In genomic region chr5:14946813-14947640, GRCh38 we compare ENCODE assay signal across 8 cellular contexts.
A peak's percentile ranks its signal among the peaks of the same experiment; 100 is the strongest.
DNase-seq lines count a peak whose midpoint lies in the region; TF ChIP-seq lines count a peak whose summit lies in the region.

No MANE protein-coding gene starts in this region.

- H3K4me1 ChIP-seq in HEK293 (ENCODE audit: control insufficient read depth, insufficient read depth, low read length), result no peaks in the 10 kb centered on the region
- H3K4me1 ChIP-seq in sigmoid colon, result no peaks in the 10 kb centered on the region

- TF ChIP-seq POLR2A in sigmoid colon (IDR thresholded peaks at IDR 0.05), result no peak

- H3K36me3 ChIP-seq in HEK293 (ENCODE audit: control insufficient read depth in 2 of 2, insufficient read depth in 1 of 2, low read length in 2 of 2), result no peaks in the 10 kb centered on the region
- H3K36me3 ChIP-seq in sigmoid colon, result no peaks in the 10 kb centered on the region

- peaks cover 3 to 4% (median 4%) of the 10 kb centered on the region in 3 donors for H3K27me3 Mint-ChIP-seq in immature natural killer cell (ENCODE audit: low read depth in 3 of 3)

- TF ChIP-seq EP300 in sigmoid colon (IDR thresholded peaks at IDR 0.05), result no peak

- peak in 5 of 6 experiments; percentile 13 to 55 (median 25) for DNase-seq in stimulated activated naive CD4-positive, alpha-beta T cell (lab: John Stamatoyannopoulos, UW)
- no peak for DNase-seq in stimulated activated naive CD4-positive, alpha-beta T cell treated with Interleukin-2 at 50 U/mL for 16 hours (lab: John Stamatoyannopoulos, UW)
- DNase-seq in NCI-H2196 treated with DMSO at 0.1 percent for 48 hours (lab: John Stamatoyannopoulos, UW; ENCODE audit: unreplicated experiment), result peak; percentile 2
- DNase-seq in activated gamma-delta T cell treated with anti-CD3 and anti-CD28 coated beads, Interleukin-2, amount 50 U/mL, for 16 hours (ENCODE audit: low read depth), result peak; percentile 10
- peak; percentile 9 to 36 (median 11) for DNase-seq in immature natural killer cell
- DNase-seq in sigmoid colon, result no peak
- DNase-seq in GF-D8 (lab: John Stamatoyannopoulos, UW), result no peak

- no peaks in the 10 kb centered on the region for H3K9me3 ChIP-seq in HEK293 (ENCODE audit: control insufficient read depth, insufficient read depth, low read depth, low read length)
- no peaks in the 10 kb centered on the region for H3K9me3 ChIP-seq in sigmoid colon

- no peaks in the 10 kb centered on the region for H3K27me3 ChIP-seq in sigmoid colon

- no peak overlapping the region for H3K4me3 Mint-ChIP-seq in immature natural killer cell

- POLR2A ChIA-PET in HEK293 (lab: Yijun Ruan, JAX), result no interaction called here

- no peak overlapping the region for H3K27ac ChIP-seq in HEK293 (ENCODE audit: extremely low read depth, low read depth, low read length)
- no peak overlapping the region for H3K27ac ChIP-seq in sigmoid colon

- intact Hi-C loops in sigmoid colon (cut with DNase I), result no loop called here

- WGBS in sigmoid colon, 2 donors, result 12 to 27% methylated on average over 4 of the region's 4 CpGs

- H3K36me3 Mint-ChIP-seq in immature natural killer cell, result no peaks in the 10 kb centered on the region

- TF ChIP-seq CTCF in HEK293 (tag by site-specific recombination; IDR thresholded peaks at IDR 0.05), result peak; percentile 39; the same call in 1 of the 2 replicates
- TF ChIP-seq CTCF in sigmoid colon (IDR thresholded peaks at IDR 0.05), result no peak

- CTCF ChIA-PET in HEK293 (lab: Yijun Ruan, JAX), result interaction anchor here (0.6 to 2.9 kb wide), 9 partner anchors 10 to 222 kb away, joined by 3 to 11 read pairs (median 3); no protein-coding TSS in a partner anchor

- H3K27ac Mint-ChIP-seq in immature natural killer cell, result no peak overlapping the region

- H3K4me1 Mint-ChIP-seq in immature natural killer cell, result no peaks in the 10 kb centered on the region

- H3K9me3 Mint-ChIP-seq in immature natural killer cell, result no peaks in the 10 kb centered on the region

- H3K4me3 ChIP-seq in HEK293 (ENCODE audit: low read depth, low read length) (no peak overlapping the region), sigmoid colon (no peak overlapping the region)

TF ChIP-seq in HEK293, 187 proteins besides CTCF, POLR2A, EP300 and RAD21:
- TF ChIP-seq ZNF175 (tag by site-specific recombination; IDR thresholded peaks at IDR 0.05) (no peak), YY2 (tag by site-specific recombination; IDR thresholded peaks at IDR 0.05) (no peak), ZNF654 (tag by site-specific recombination; IDR thresholded peaks at IDR 0.05; ENCODE audit: low read depth) (peak; percentile 52), ZNF660 (tag by site-specific recombination; IDR thresholded peaks at IDR 0.05) (0 out of 2 replicates have a peak, but pooled peaks have one; percentile 23), INSM2 (tag by site-specific recombination; IDR thresholded peaks at IDR 0.05) (0 out of 2 replicates have a peak, but pooled peaks have one; percentile 25)

Comparison
In these comparisons a context has a peak if more than half of its experiments do, and no peak if none do; other contexts are left out.
1. DNase-seq: peak in stimulated activated naive CD4-positive, alpha-beta T cell (5 of 6), NCI-H2196 treated with DMSO at 0.1 percent for 48 hours (single experiment), activated gamma-delta T cell treated with anti-CD3 and anti-CD28 coated beads, Interleukin-2, amount 50 U/mL, for 16 hours (single experiment) and immature natural killer cell (3 of 3); none in stimulated activated naive CD4-positive, alpha-beta T cell treated with Interleukin-2 at 50 U/mL for 16 hours (single experiment), sigmoid colon (single experiment) and GF-D8 (single experiment).